ENCODE assay signal across 1 cellular context in the genomic region with DNA sequence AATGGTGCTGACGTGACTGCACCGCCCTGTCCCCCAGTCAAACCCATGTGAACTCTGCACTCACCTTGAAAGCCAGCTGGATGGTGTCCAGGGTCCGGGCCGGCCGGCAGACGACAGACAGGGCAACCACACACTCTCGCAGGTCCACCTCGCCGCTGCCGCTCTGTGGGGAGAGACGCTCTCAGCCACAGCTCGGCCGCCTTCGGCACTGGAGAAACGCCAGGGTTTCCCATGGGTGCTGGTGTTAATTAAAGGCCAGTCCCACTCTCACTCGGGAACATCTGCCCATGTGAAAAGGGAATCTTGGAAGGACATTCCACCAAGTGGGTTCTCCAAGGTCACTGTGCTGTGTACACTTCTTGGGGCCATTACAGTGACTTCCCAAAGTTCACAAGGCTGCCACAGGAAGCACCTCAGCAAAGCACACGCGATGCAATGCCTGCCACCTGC.
TF ChIP-seq lines count a peak whose summit lies in the region.

No MANE protein-coding gene starts in this region.

TF ChIP-seq in liver, 16 proteins besides CTCF, POLR2A, EP300 and RAD21:
- peak; percentile 85 to 88 for TF ChIP-seq RXRA (IDR thresholded peaks at IDR 0.05)
- no peak for TF ChIP-seq EGR1 (IDR thresholded peaks at IDR 0.05; ENCODE audit: low read depth in 2 of 2)
- no peak for TF ChIP-seq JUND (IDR thresholded peaks at IDR 0.05)
- TF ChIP-seq, protein P1, sequence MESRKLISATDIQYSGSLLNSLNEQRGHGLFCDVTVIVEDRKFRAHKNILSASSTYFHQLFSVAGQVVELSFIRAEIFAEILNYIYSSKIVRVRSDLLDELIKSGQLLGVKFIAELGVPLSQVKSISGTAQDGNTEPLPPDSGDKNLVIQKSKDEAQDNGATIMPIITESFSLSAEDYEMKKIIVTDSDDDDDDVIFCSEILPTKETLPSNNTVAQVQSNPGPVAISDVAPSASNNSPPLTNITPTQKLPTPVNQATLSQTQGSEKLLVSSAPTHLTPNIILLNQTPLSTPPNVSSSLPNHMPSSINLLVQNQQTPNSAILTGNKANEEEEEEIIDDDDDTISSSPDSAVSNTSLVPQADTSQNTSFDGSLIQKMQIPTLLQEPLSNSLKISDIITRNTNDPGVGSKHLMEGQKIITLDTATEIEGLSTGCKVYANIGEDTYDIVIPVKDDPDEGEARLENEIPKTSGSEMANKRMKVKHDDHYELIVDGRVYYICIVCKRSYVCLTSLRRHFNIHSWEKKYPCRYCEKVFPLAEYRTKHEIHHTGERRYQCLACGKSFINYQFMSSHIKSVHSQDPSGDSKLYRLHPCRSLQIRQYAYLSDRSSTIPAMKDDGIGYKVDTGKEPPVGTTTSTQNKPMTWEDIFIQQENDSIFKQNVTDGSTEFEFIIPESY (IDR thresholded peaks at IDR 0.05), result no peak
- TF ChIP-seq, protein P2, sequence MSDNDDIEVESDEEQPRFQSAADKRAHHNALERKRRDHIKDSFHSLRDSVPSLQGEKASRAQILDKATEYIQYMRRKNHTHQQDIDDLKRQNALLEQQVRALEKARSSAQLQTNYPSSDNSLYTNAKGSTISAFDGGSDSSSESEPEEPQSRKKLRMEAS (IDR thresholded peaks at IDR 0.05), result no peak
- TF ChIP-seq, protein P3, sequence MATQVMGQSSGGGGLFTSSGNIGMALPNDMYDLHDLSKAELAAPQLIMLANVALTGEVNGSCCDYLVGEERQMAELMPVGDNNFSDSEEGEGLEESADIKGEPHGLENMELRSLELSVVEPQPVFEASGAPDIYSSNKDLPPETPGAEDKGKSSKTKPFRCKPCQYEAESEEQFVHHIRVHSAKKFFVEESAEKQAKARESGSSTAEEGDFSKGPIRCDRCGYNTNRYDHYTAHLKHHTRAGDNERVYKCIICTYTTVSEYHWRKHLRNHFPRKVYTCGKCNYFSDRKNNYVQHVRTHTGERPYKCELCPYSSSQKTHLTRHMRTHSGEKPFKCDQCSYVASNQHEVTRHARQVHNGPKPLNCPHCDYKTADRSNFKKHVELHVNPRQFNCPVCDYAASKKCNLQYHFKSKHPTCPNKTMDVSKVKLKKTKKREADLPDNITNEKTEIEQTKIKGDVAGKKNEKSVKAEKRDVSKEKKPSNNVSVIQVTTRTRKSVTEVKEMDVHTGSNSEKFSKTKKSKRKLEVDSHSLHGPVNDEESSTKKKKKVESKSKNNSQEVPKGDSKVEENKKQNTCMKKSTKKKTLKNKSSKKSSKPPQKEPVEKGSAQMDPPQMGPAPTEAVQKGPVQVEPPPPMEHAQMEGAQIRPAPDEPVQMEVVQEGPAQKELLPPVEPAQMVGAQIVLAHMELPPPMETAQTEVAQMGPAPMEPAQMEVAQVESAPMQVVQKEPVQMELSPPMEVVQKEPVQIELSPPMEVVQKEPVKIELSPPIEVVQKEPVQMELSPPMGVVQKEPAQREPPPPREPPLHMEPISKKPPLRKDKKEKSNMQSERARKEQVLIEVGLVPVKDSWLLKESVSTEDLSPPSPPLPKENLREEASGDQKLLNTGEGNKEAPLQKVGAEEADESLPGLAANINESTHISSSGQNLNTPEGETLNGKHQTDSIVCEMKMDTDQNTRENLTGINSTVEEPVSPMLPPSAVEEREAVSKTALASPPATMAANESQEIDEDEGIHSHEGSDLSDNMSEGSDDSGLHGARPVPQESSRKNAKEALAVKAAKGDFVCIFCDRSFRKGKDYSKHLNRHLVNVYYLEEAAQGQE (IDR thresholded peaks at IDR 0.05), result peak; percentile 3
- TF ChIP-seq FOXA2 (IDR thresholded peaks at IDR 0.05), result no peak
- TF ChIP-seq NR2F2 (IDR thresholded peaks at IDR 0.05), result no peak
- TF ChIP-seq HNF4G (IDR thresholded peaks at IDR 0.05), result no peak
- TF ChIP-seq SP1 (IDR thresholded peaks at IDR 0.05), result peak; percentile 63
- TF ChIP-seq TAF1 (conservative IDR thresholded peaks at IDR 0.05), result no peak
- peak; percentile 75 for TF ChIP-seq HNF4A (conservative IDR thresholded peaks at IDR 0.05)
- TF ChIP-seq FOXA1 (IDR thresholded peaks at IDR 0.05), result no peak
- TF ChIP-seq, protein P4, sequence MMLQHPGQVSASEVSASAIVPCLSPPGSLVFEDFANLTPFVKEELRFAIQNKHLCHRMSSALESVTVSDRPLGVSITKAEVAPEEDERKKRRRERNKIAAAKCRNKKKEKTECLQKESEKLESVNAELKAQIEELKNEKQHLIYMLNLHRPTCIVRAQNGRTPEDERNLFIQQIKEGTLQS (IDR thresholded peaks at IDR 0.05), result no peak
- TF ChIP-seq GABPA (IDR thresholded peaks at IDR 0.05 in 1 of 2, conservative IDR thresholded peaks at IDR 0.05 in 1 of 2), result no peak
- no peak for TF ChIP-seq YY1 (IDR thresholded peaks at IDR 0.05)
